ENCODE assay signal across 8 cellular contexts in genomic region chr10:45001382-45002148, GRCh38. TPM values are rescaled to one million over a fixed set of nuclear protein-coding genes. Genes with fewer than 3 reads are reported as not detected.
DNase-seq lines count a peak whose midpoint lies in the region; ATAC-seq and TF ChIP-seq lines count a peak whose summit lies in the region.

No MANE protein-coding gene starts in this region.

- in situ Hi-C loops in T47D (cut with HindIII; ENCODE audit: low pct_unique_long_range_greater_than_20kb, low sequenced_read_pairs), result no loop called here

- peak overlapping the region; percentile 75 for H3K27ac ChIP-seq in smooth muscle cell (ENCODE audit: low read depth)

- H2AFZ ChIP-seq in smooth muscle cell (ENCODE audit: low read depth), result peak overlapping the region; percentile 77

- H4K20me1 ChIP-seq in smooth muscle cell (ENCODE audit: low read depth), result no peaks in the 10 kb centered on the region

- H3K4me2 ChIP-seq in smooth muscle cell, result peak overlapping the region; percentile 87

- peaks cover 37% of the 10 kb centered on the region for H3K79me2 ChIP-seq in smooth muscle cell (ENCODE audit: low read depth)

- H3K9me3 ChIP-seq in smooth muscle cell (replicated peaks; ENCODE audit: low read depth), result no peaks in the 10 kb centered on the region

- no peaks in the 10 kb centered on the region for H3K27me3 ChIP-seq in smooth muscle cell (ENCODE audit: low read depth)

- ATAC-seq in GM21825 (IDR thresholded peaks at IDR 0.05; ENCODE audit: unreplicated experiment), result peak; percentile 70

- TF ChIP-seq EP300 in Ishikawa (IDR thresholded peaks at IDR 0.05; ENCODE audit: borderline replicate concordance), result peak; percentile 48; the same call in 1 of the 2 replicates

- H3K4me3 ChIP-seq in smooth muscle cell, result peak overlapping the region; percentile 66

- peak overlapping the region; percentile 84 for H3K9ac ChIP-seq in smooth muscle cell (ENCODE audit: low read depth)

- TF ChIP-seq RAD21 in Ishikawa (IDR thresholded peaks at IDR 0.05; ENCODE audit: low read depth), result no peak

- peaks cover 13% of the 10 kb centered on the region for H3K36me3 ChIP-seq in smooth muscle cell (ENCODE audit: low read depth)

- WGBS in smooth muscle cell (ENCODE audit: low lambda C conversion rate), result 22% methylated on average over 13 of the region's 13 CpGs

- TF ChIP-seq CTCF in GM10266 (IDR thresholded peaks at IDR 0.05; ENCODE audit: control insufficient read depth, insufficient read depth, low read depth, missing control alignments) (no peak), smooth muscle cell (IDR thresholded peaks at IDR 0.05; ENCODE audit: borderline replicate concordance, insufficient read depth, poor library complexity, severe bottlenecking) (peak; percentile 7)

- no peaks in the 10 kb centered on the region for H3F3A ChIP-seq in smooth muscle cell (ENCODE audit: low read depth)

- H3K4me1 ChIP-seq in smooth muscle cell (ENCODE audit: low read depth), result peaks cover 10% of the 10 kb centered on the region

- DNase-seq in GM10266 (ENCODE audit: extremely low spot score) (peak; percentile 79), T follicular helper cell (ENCODE audit: low read depth) (peak; percentile 20), T47D (ENCODE audit: low read depth in 1 of 2, low spot score in 1 of 2) (peak; percentile 65 to 84), inferior parietal cortex (ENCODE audit: extremely low spot score) (peak; percentile 57), smooth muscle cell (lab: John Stamatoyannopoulos, UW; ENCODE audit: unreplicated experiment) (no peak), NCI-H128 (lab: John Stamatoyannopoulos, UW; ENCODE audit: unreplicated experiment) (no peak)

TF ChIP-seq in Ishikawa, 13 proteins besides CTCF, POLR2A, EP300 and RAD21:
- TF ChIP-seq, protein P1, sequence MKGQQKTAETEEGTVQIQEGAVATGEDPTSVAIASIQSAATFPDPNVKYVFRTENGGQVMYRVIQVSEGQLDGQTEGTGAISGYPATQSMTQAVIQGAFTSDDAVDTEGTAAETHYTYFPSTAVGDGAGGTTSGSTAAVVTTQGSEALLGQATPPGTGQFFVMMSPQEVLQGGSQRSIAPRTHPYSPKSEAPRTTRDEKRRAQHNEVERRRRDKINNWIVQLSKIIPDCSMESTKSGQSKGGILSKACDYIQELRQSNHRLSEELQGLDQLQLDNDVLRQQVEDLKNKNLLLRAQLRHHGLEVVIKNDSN (IDR thresholded peaks at IDR 0.05), result no peak; the same call in 1 of the 2 replicates
- TF ChIP-seq, protein P2, sequence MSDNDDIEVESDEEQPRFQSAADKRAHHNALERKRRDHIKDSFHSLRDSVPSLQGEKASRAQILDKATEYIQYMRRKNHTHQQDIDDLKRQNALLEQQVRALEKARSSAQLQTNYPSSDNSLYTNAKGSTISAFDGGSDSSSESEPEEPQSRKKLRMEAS (IDR thresholded peaks at IDR 0.05), result peak; percentile 60; the same call in 1 of the 2 replicates
- TF ChIP-seq TAF1 (IDR thresholded peaks at IDR 0.05; ENCODE audit: low read depth) (0 out of 2 replicates have a peak, but pooled peaks have one; percentile 20), TEAD4 (IDR thresholded peaks at IDR 0.05) (peak; percentile 60; the same call in 1 of the 2 replicates), NFIC (IDR thresholded peaks at IDR 0.05) (peak; percentile 79), FOXM1 (IDR thresholded peaks at IDR 0.05; ENCODE audit: borderline replicate concordance, low read depth) (no peak), CEBPB (IDR thresholded peaks at IDR 0.05) (peak; percentile 86)

RNA-seq across cellular contexts. Expression of gene ZNF22, which starts 0.8 kb away (rescaled TPM):
- 38.9 and 42.6 TPM in 2 replicates for total RNA-seq in smooth muscle cell
- polyA plus RNA-seq in smooth muscle cell, result 30.7 and 31.3 TPM in 2 replicates

RNA-seq across cellular contexts. Expression of gene DEPP1, which starts 23.0 kb away (rescaled TPM):
- total RNA-seq in smooth muscle cell, result 10.1 and 13.2 TPM in 2 replicates
- polyA plus RNA-seq in smooth muscle cell, result 12.9 and 18.8 TPM in 2 replicates

RNA-seq across cellular contexts. Expression of gene RASSF4, which starts 42.0 kb away (rescaled TPM):
- 6.5 and 8.3 TPM in 2 replicates for total RNA-seq in smooth muscle cell
- 13.0 and 14.8 TPM in 2 replicates for polyA plus RNA-seq in smooth muscle cell

Comparison
In these comparisons a context has a peak if more than half of its experiments do, and no peak if none do; other contexts are left out.
1. DNase-seq: peak in GM10266 (single experiment), T follicular helper cell (single experiment), T47D (2 of 2) and inferior parietal cortex (single experiment); none in smooth muscle cell (single experiment) and NCI-H128 (single experiment).